Comparison of ENCODE assay signal across 8 cellular contexts in the genomic region with DNA sequence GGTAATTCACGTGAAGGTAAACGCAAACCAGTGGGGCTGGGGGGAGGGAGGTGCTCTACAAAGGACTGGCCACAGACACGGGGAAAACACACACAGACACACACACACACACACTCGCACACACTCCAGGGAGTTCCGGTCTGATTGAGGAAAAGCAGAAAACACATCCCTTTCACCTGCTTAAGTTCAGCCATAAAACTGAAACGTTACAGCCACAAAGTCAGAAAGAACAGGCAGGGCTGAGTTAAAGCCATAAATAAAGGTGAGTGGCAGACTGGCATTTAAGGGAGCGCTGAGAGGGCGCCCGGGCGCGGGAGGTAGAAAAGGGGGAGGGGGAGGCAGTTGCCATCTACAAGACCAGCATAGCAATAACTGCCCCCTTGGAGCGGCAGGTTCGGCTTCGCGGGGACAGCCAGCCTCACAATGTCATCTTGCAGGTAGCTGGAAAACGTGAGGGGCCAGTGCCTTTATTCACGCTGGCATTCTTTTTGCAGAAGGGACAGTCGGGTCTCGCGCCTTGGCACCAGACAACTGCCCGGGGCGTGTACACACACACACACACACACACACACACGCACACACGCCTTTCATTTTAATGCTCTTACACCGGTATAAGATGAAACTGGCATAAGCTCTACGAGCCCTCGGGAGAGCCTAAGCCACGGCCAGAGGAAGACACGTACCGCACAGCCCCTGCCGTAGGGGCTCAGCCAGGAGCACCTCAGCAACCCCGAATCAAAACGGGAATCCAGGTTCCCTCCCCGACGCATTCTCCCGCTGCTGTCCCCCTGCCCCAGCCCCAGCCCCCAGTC. TPM values are rescaled to one million over a fixed set of nuclear protein-coding genes. Genes with fewer than 3 reads are reported as not detected.
A peak's percentile ranks its signal among the peaks of the same experiment; 100 is the strongest.
DNase-seq lines count a peak whose midpoint lies in the region; ATAC-seq, FAIRE-seq and TF ChIP-seq lines count a peak whose summit lies in the region.

No MANE protein-coding gene starts in this region.

- H2BK120ac ChIP-seq in H1 (replicated peaks; ENCODE audit: low read depth, low read length): no peak overlapping the region

- no peak for TF ChIP-seq EP300 in H1 (IDR thresholded peaks at IDR 0.05; ENCODE audit: borderline replicate concordance in 1 of 2, low read depth in 2 of 2, low read length in 2 of 2)

- no peak overlapping the region for H3K56ac ChIP-seq in H1 (replicated peaks; ENCODE audit: insufficient read length, low read depth, low read length)

- H3K23me2 ChIP-seq in H1 (ENCODE audit: low read depth, low read length): peaks cover 22% of the 10 kb centered on the region

- H3K4ac ChIP-seq in H1 (replicated peaks; ENCODE audit: insufficient read length, low read depth, low read length): peak overlapping the region; percentile 32

- H4K91ac ChIP-seq in H1 (replicated peaks; ENCODE audit: insufficient read length, low read length): no peak overlapping the region

- ATAC-seq in stimulated activated effector memory CD8-positive, alpha-beta T cell treated with anti-CD3 and anti-CD28 coated beads, Interleukin-12 subunit alpha, Interleukin-12 subunit beta, amount 100 ng/mL, for 72 hours: peak; percentile 45
- ATAC-seq in HG02973 (IDR thresholded peaks at IDR 0.05; ENCODE audit: unreplicated experiment): no peak
- ATAC-seq in HG02884 (IDR thresholded peaks at IDR 0.05; ENCODE audit: unreplicated experiment): no peak

- CTCF ChIA-PET in H1 (lab: Charles Lee; ENCODE audit: partially characterized antibody): interaction anchor here (0.6 to 2.7 kb wide), 3 partner anchors 13 to 497 kb away, joined by 3 to 8 read pairs (median 5); no protein-coding TSS in a partner anchor

- POLR2A ChIA-PET in H1 (lab: Charles Lee; ENCODE audit: partially characterized antibody): interaction anchor here (0.6 to 2.5 kb wide), 8 partner anchors 18 to 591 kb away, joined by 3 to 9 read pairs (median 4); no protein-coding TSS in a partner anchor

- H3K23ac ChIP-seq in H1 (ENCODE audit: insufficient read length): no peak overlapping the region

- no peak overlapping the region for H3K27ac ChIP-seq in H1 (ENCODE audit: low read depth, low read length)

- H3K4me1 Mint-ChIP-seq in stimulated activated effector memory CD8-positive, alpha-beta T cell treated with anti-CD3 and anti-CD28 coated beads, Interleukin-12 subunit alpha, Interleukin-12 subunit beta, amount 100 ng/mL, for 72 hours: peaks cover 52% of the 10 kb centered on the region

- peaks cover 0 to 46% of the 10 kb centered on the region in 2 experiments; a peak in 3 of 4 replicates for H3K79me2 ChIP-seq in H1 (ENCODE audit: control insufficient read depth in 1 of 2, insufficient read depth in 2 of 2, low read length in 2 of 2)

- H3K9me3 ChIP-seq in H1 (ENCODE audit: insufficient read depth in 2 of 2, low read depth in 1 of 2, low read length in 1 of 2) (no peaks in the 10 kb centered on the region), mononuclear cell (ENCODE audit: low read depth, low read length) (no peaks in the 10 kb centered on the region)

- FAIRE-seq in H1 (lab: Jason Lieb, UNC): no peak

- TF ChIP-seq CTCF in GM12875 (IDR thresholded peaks at IDR 0.05; ENCODE audit: borderline replicate concordance, insufficient read depth, low read depth, low read length) (no peak), H1 (IDR thresholded peaks at IDR 0.05; ENCODE audit: control extremely low read depth in 1 of 3, insufficient read depth in 1 of 3, low read depth in 1 of 3, low read length in 3 of 3) (no peak)

- H4K20me1 ChIP-seq in H1 (replicated peaks in 1 of 2; ENCODE audit: control insufficient read depth in 1 of 2, insufficient read depth in 2 of 2, low read length in 2 of 2): no peaks in the 10 kb centered on the region

- H3K36me3 ChIP-seq in H1 (ENCODE audit: control insufficient read depth in 2 of 4, insufficient read depth in 4 of 4, low read length in 3 of 4): no peaks in the 10 kb centered on the region

- H3K36me3 Mint-ChIP-seq in stimulated activated effector memory CD8-positive, alpha-beta T cell treated with anti-CD3 and anti-CD28 coated beads, Interleukin-12 subunit alpha, Interleukin-12 subunit beta, amount 100 ng/mL, for 72 hours: peaks cover 11% of the 10 kb centered on the region

- H2BK5ac ChIP-seq in H1 (ENCODE audit: low read depth, low read length): peak overlapping the region; percentile 21; the same call in 1 of the 2 replicates

- H3K79me1 ChIP-seq in H1 (ENCODE audit: low read depth, low read length): no peaks in the 10 kb centered on the region

- H3K4me3 Mint-ChIP-seq in stimulated activated effector memory CD8-positive, alpha-beta T cell treated with anti-CD3 and anti-CD28 coated beads, Interleukin-12 subunit alpha, Interleukin-12 subunit beta, amount 100 ng/mL, for 72 hours: peak overlapping the region; percentile 88

- H2AFZ ChIP-seq in H1 (ENCODE audit: low read length): peak overlapping the region; percentile 77

- DNase-seq in NCI-H2171 (lab: John Stamatoyannopoulos, UW): peak; percentile 42
- peak; percentile 80 for DNase-seq in activated CD8-positive, alpha-beta memory T cell treated with anti-CD3 and anti-CD28 coated beads for 24 hours
- peak in 1 of 2 experiments; percentile 70 for DNase-seq in H1 (ENCODE audit: low read depth in 1 of 2, low spot score in 2 of 2)
- peak; percentile 14 to 79 for DNase-seq in stimulated activated effector memory CD8-positive, alpha-beta T cell treated with anti-CD3 and anti-CD28 coated beads, Interleukin-12 subunit alpha, Interleukin-12 subunit beta, amount 100 ng/mL, for 72 hours (ENCODE audit: low spot score in 2 of 2)

- TF ChIP-seq RAD21 in H1 (IDR thresholded peaks at IDR 0.05 in 1 of 2, conservative IDR thresholded peaks at IDR 0.05 in 1 of 2; ENCODE audit: low read depth in 2 of 2, low read length in 2 of 2): no peak

- peak overlapping the region; percentile 42 for H4K5ac ChIP-seq in H1 (ENCODE audit: insufficient read length, low read depth, low read length)

- WGBS in H1 (ENCODE audit: extremely low coverage in 1 of 2, insufficient coverage in 1 of 2, insufficient read length in 1 of 2, insufficient replicate concordance in 2 of 2, low coverage in 1 of 2, low lambda C conversion rate in 2 of 2, missing lambda C conversion rate in 1 of 2), 2 experiments: 3% methylated on average over 26 of the region's 36 CpGs; no CpG with 5 or more reads in 1 of the 2 experiments

- no peak overlapping the region for H3K14ac ChIP-seq in H1 (ENCODE audit: insufficient read length)

- H3K9ac ChIP-seq in H1 (replicated peaks in 1 of 4; ENCODE audit: extremely low read depth in 1 of 4, low read depth in 3 of 4, low read length in 3 of 4): peak overlapping the region in 3 of 4 experiments; percentile 16 to 42 (median 32); a peak in 3 of 7 replicates

- TF ChIP-seq POLR2A in H1 (IDR thresholded peaks at IDR 0.05; ENCODE audit: control extremely low read depth in 1 of 2, low read depth in 2 of 2, low read length in 2 of 2): no peak

- peak overlapping the region; percentile 11 for H4K8ac ChIP-seq in H1 (ENCODE audit: extremely low read depth, insufficient read depth, low read length)

- no peak overlapping the region for H2AK5ac ChIP-seq in H1 (ENCODE audit: low read depth, low read length)

- H3K9me3 Mint-ChIP-seq in stimulated activated effector memory CD8-positive, alpha-beta T cell treated with anti-CD3 and anti-CD28 coated beads, Interleukin-12 subunit alpha, Interleukin-12 subunit beta, amount 100 ng/mL, for 72 hours: no peaks in the 10 kb centered on the region

- peak overlapping the region; percentile 86 to 91 for H3K4me2 ChIP-seq in H1 (ENCODE audit: insufficient read depth in 1 of 2, low read depth in 2 of 2, low read length in 2 of 2)

- H3K27ac Mint-ChIP-seq in stimulated activated effector memory CD8-positive, alpha-beta T cell treated with anti-CD3 and anti-CD28 coated beads, Interleukin-12 subunit alpha, Interleukin-12 subunit beta, amount 100 ng/mL, for 72 hours: peak overlapping the region; percentile 81

- peaks cover 0 to 12% (median 6%) of the 10 kb centered on the region in 4 experiments; a peak in 4 of 7 replicates for H3K27me3 ChIP-seq in H1 (replicated peaks in 1 of 4; ENCODE audit: control insufficient read depth in 3 of 4, extremely low read depth in 1 of 4, insufficient read depth in 3 of 4, low read length in 3 of 4)
- H3K27me3 ChIP-seq in mononuclear cell (ENCODE audit: insufficient read depth, low read length): peaks cover 19% of the 10 kb centered on the region

- peaks cover 8 to 23% (median 15%) of the 10 kb centered on the region in 4 experiments; a peak in 6 of 7 replicates for H3K4me1 ChIP-seq in H1 (replicated peaks in 1 of 4; ENCODE audit: control insufficient read depth in 3 of 4, insufficient read depth in 4 of 4, low read length in 3 of 4)
- peaks cover 41% of the 10 kb centered on the region for H3K4me1 ChIP-seq in mononuclear cell (ENCODE audit: insufficient read depth, low read length)

- peak overlapping the region; percentile 27 for H2BK12ac ChIP-seq in H1 (ENCODE audit: low read depth, low read length)

- H3K4me3 ChIP-seq in GM12875 (ENCODE audit: low read depth, low read length) (peak overlapping the region; percentile 79), H1 (ENCODE audit: extremely low read depth in 1 of 4, insufficient read depth in 2 of 4, low read depth in 3 of 4, low read length in 4 of 4) (peak overlapping the region; percentile 64 to 85 (median 80)), mononuclear cell (ENCODE audit: low read length) (peak overlapping the region; percentile 77)

- no peak overlapping the region; the same call in 1 of the 2 replicates for H2BK15ac ChIP-seq in H1 (ENCODE audit: low read length)

- peak overlapping the region; percentile 43; the same call in 1 of the 2 replicates for H3K18ac ChIP-seq in H1 (ENCODE audit: extremely low read depth, low read length)

- H2BK20ac ChIP-seq in H1 (ENCODE audit: low read length): peak overlapping the region; percentile 26; the same call in 1 of the 2 replicates

TF ChIP-seq in H1, 55 proteins besides CTCF, POLR2A, EP300 and RAD21 (continues in another document):
- TF ChIP-seq POLR2AphosphoS5 (IDR thresholded peaks at IDR 0.05; ENCODE audit: low read depth, low read length): no peak
- TF ChIP-seq SIN3A (conservative IDR thresholded peaks at IDR 0.05 in 1 of 2, IDR thresholded peaks at IDR 0.05 in 1 of 2; ENCODE audit: low read depth in 1 of 2, low read length in 2 of 2): 0 out of 4 replicates have a peak, but pooled peaks of 1 of the 2 experiments have one; percentile 25
- peak; percentile 90 for TF ChIP-seq ASH2L (IDR thresholded peaks at IDR 0.05; ENCODE audit: low read length)
- no peak for TF ChIP-seq EGR1 (IDR thresholded peaks at IDR 0.05; ENCODE audit: borderline replicate concordance, low read depth, low read length)

RNA-seq across cellular contexts. Expression of gene TNIK, which starts 0.9 kb away (rescaled TPM):
- total RNA-seq in H1 (2021; fragmentation: NEBNext Ultra II Directional; extraction: Animal tissue kit (Norgen Biotek cat#: 25700)): 42.0 and 46.8 TPM in 2 replicates
- polyA plus RNA-seq in H1 (2011; rRNA removed): 7.4 and 8.0 TPM in 2 replicates
- polyA plus RNA-seq in H1 (2011; cell fraction: cytosol; rRNA removed): 10.7 TPM
- 18.1 TPM for polyA plus RNA-seq in H1 (2011; cell fraction: nucleus; rRNA removed)
- 16.8 to 23.1 TPM (median 21.9 TPM) in 4 replicates for polyA plus RNA-seq in H1 (2012, experiment 1 of 2)
- 3.9 TPM for polyA plus RNA-seq in H1 (2012, experiment 2 of 2)
- 29.1 TPM for polyA plus RNA-seq in H1 (2013, experiment 1 of 2)
- polyA plus RNA-seq in H1 (2013, experiment 2 of 2): 27.4 TPM
- polyA minus RNA-seq in H1 (2011; rRNA and poly(A)+ RNA removed): 19.4 and 27.7 TPM in 2 replicates
- 15.3 TPM for polyA minus RNA-seq in H1 (2011; cell fraction: cytosol; rRNA and poly(A)+ RNA removed)
- 39.4 TPM for polyA minus RNA-seq in H1 (2011; cell fraction: nucleus; rRNA and poly(A)+ RNA removed)
- 49.8 TPM for total RNA-seq in mononuclear cell
